Comparison of ENCODE assay signal across 15 cellular contexts in the genomic region with DNA sequence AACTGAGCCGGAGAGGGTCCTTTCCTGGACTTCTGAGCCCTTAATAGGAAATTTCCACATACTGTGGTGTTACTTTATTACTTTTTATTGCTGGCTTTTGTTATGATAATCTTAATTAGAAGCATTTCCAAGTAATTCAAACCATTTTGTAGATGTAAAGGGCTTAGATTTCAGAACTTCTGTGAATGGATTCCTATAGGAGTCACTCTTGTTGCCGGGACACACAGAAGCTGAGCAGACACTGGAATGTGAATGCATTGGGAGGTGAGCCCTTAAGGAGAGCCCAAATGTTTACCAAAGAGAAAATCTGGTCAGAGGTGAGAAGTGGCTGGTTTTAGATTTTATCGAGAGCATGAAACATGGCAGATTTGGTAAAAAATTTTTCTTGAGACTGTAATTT.
DNase-seq lines count a peak whose midpoint lies in the region; ATAC-seq and TF ChIP-seq lines count a peak whose summit lies in the region.
"Had no signal": no experiment of that assay in that cellular context is flagged by ENCODE, and none has a peak within 500 bp of the region (broad histone marks: within the 10 kb centered on the region; RNA-seq: fewer than 3 reads in every experiment).

No MANE protein-coding gene starts in this region.

- peaks cover 55% of the 10 kb centered on the region for H3K4me1 Mint-ChIP-seq in endothelial cell (ENCODE audit: unreplicated experiment)
- peaks cover 50% of the 10 kb centered on the region for H3K4me1 Mint-ChIP-seq in neural crest cell
- H3K4me1 Mint-ChIP-seq: naive B cell had no signal

- H3K36me3 Mint-ChIP-seq in endothelial cell (ENCODE audit: low read depth, unreplicated experiment), result peaks cover 52% of the 10 kb centered on the region
- H3K36me3 Mint-ChIP-seq in neural crest cell (ENCODE audit: low read depth), result peaks cover 12% of the 10 kb centered on the region

- H3K27ac ChIP-seq in cardiac muscle cell (peak overlapping the region; percentile 39), uterus (peak overlapping the region; percentile 63 to 75)

- H3K4me3 Mint-ChIP-seq in endothelial cell (ENCODE audit: unreplicated experiment) (peak overlapping the region; percentile 24), neural crest cell (peak overlapping the region; percentile 42)
- H3K4me3 Mint-ChIP-seq: activated B cell treated with CpG ODN at 0.5 μM for 24 hours, naive B cell had no signal

- H3K27me3 Mint-ChIP-seq in endothelial cell (ENCODE audit: unreplicated experiment), result peaks cover 2% of the 10 kb centered on the region
- no peaks in the 10 kb centered on the region for H3K27me3 Mint-ChIP-seq in neural crest cell (ENCODE audit: low read depth)

- peaks cover 5% of the 10 kb centered on the region for H3K36me3 ChIP-seq in cardiac muscle cell
- H3K36me3 ChIP-seq in uterus, result no peaks in the 10 kb centered on the region

- TF ChIP-seq POLR2A in uterus (IDR thresholded peaks at IDR 0.05), result no peak

- peaks cover 11% of the 10 kb centered on the region for H3K4me1 ChIP-seq in cardiac muscle cell (ENCODE audit: low read depth)
- peaks cover 10 to 29% of the 10 kb centered on the region in 2 donors for H3K4me1 ChIP-seq in uterus

- H3K9me3 ChIP-seq in cardiac muscle cell (ENCODE audit: low read depth) (no peaks in the 10 kb centered on the region), uterus (no peaks in the 10 kb centered on the region)
- H3K9me3 ChIP-seq: testis had no signal

- H3K27me3 ChIP-seq in cardiac muscle cell, result no peaks in the 10 kb centered on the region
- H3K27me3 ChIP-seq in uterus, result no peaks in the 10 kb centered on the region
- H3K27me3 ChIP-seq: testis had no signal

- ATAC-seq in HG02798 (IDR thresholded peaks at IDR 0.05; ENCODE audit: poor library complexity, unreplicated experiment), result no peak

- intact Hi-C loops in cardiac septum (cut with DNase I), result loop anchor here (2.0 to 5.0 kb wide), 3 partner anchors 86 to 191 kb away; no protein-coding TSS in a partner anchor
- intact Hi-C loops in uterus (cut with DNase I; ENCODE audit: low total_unique reads), result no loop called here

- TF ChIP-seq CTCF in cardiac muscle cell (IDR thresholded peaks at IDR 0.05; ENCODE audit: low read depth, low read length) (no peak), endothelial cell (IDR thresholded peaks at IDR 0.05; ENCODE audit: unreplicated experiment) (no peak), neural crest cell (conservative IDR thresholded peaks at IDR 0.05) (no peak), uterus (IDR thresholded peaks at IDR 0.05) (no peak)

- no peaks in the 10 kb centered on the region for H3K9me3 Mint-ChIP-seq in endothelial cell (ENCODE audit: unreplicated experiment)
- H3K9me3 Mint-ChIP-seq in neural crest cell, result no peaks in the 10 kb centered on the region
- H3K9me3 Mint-ChIP-seq: activated B cell treated with CpG ODN at 0.5 μM for 24 hours had no signal

- DNase-seq in cardiac muscle cell (ENCODE audit: low read depth in 1 of 2, low spot score in 1 of 2) (peak in 1 of 2 donors; percentile 29), cardiac septum (ENCODE audit: low spot score) (no peak), endothelial cell (ENCODE audit: low spot score) (no peak), neural crest cell (ENCODE audit: low read depth, low spot score) (no peak), uterus (no peak), NCI-H524 (lab: John Stamatoyannopoulos, UW) (no peak), NCI-H446 treated with DMSO at 0.1 percent for 48 hours (lab: John Stamatoyannopoulos, UW) (no peak)
- DNase-seq: activated B cell treated with CpG ODN at 0.5 μM for 24 hours; cortex of kidney; naive B cell; RPMI8226; stimulated activated CD4-positive, alpha-beta T cell treated with anti-CD3 and anti-CD28 coated beads, Interleukin-4, amount 100 ng/mL, for 1 hour; testis had no signal

- peak overlapping the region; percentile 48 for H3K27ac Mint-ChIP-seq in endothelial cell (ENCODE audit: unreplicated experiment)
- H3K27ac Mint-ChIP-seq in neural crest cell (ENCODE audit: unreplicated experiment), result peak overlapping the region; percentile 24
- H3K27ac Mint-ChIP-seq: activated B cell treated with CpG ODN at 0.5 μM for 24 hours; activated T-helper 2 cell treated with anti-CD3 and anti-CD28 coated beads, Interferon-gamma antibody, Interleukin-2, Interleukin-4, amounts not matched to agents 10 μg/mL and 5 μg/mL and 100 μg/mL, durations not matched to agents 14 hours and 24 hours and 36 hours; naive B cell had no signal

- no peak overlapping the region for H3K4me3 ChIP-seq in cardiac muscle cell
- no peak overlapping the region for H3K4me3 ChIP-seq in uterus
- H3K4me3 ChIP-seq: testis had no signal
